ENCODE assay signal across 21 cellular contexts in genomic region chr2:228065686-228066085, GRCh38.
"Had no signal": no experiment of that assay in that cellular context is flagged by ENCODE, and none has a peak within 500 bp of the region (broad histone marks: within the 10 kb centered on the region; RNA-seq: fewer than 3 reads in every experiment).

No MANE protein-coding gene starts in this region.

- H3K4me3 ChIP-seq: left lung, prostate gland, right atrium auricular region, upper lobe of right lung had no signal

- H3K27ac Mint-ChIP-seq: activated CD4-positive, alpha-beta T cell treated with anti-CD3 and anti-CD28 coated beads for 36 hours; activated naive CD8-positive, alpha-beta T cell treated with anti-CD3 and anti-CD28 coated beads, Interleukin-2, amount 50 U/mL, for 24 hours; activated T-cell treated with anti-CD3 and anti-CD28 coated beads, Interleukin-2, amount 50 U/mL, for 72 hours; brain; mesothelial cell of epicardium; naive thymus-derived CD8-positive, alpha-beta T cell; WTC11 had no signal

- H3K9me3 Mint-ChIP-seq: activated naive CD8-positive, alpha-beta T cell treated with anti-CD3 and anti-CD28 coated beads, Interleukin-2, amount 50 U/mL, for 24 hours; mesothelial cell of epicardium; WTC11 had no signal

- DNase-seq: activated CD4-positive, alpha-beta T cell treated with anti-CD3 and anti-CD28 coated beads for 36 hours; activated CD4-positive, alpha-beta T cell treated with anti-CD3 and anti-CD28 coated beads, Interleukin-2, amount 50 U/mL, for 48 hours; activated effector memory CD4-positive, alpha-beta T cell treated with Interleukin-2 at 50 U/mL for 16 hours; activated naive CD4-positive, alpha-beta T cell treated with anti-CD3 and anti-CD28 coated beads, Interleukin-2, amount 50 U/mL, for 16 hours; activated naive CD8-positive, alpha-beta T cell treated with anti-CD3 and anti-CD28 coated beads, Interleukin-2, amount 50 U/mL, for 24 hours; activated T-cell treated with anti-CD3 and anti-CD28 coated beads, Interleukin-2, amount 50 U/mL, for 72 hours; central memory CD4-positive, alpha-beta T cell; dermis blood vessel endothelial cell; effector CD8-positive, alpha-beta T cell; hippocampal formation; kidney glomerular epithelial cell; left lung; naive thymus-derived CD8-positive, alpha-beta T cell; stimulated activated CD4-positive, alpha-beta T cell treated with anti-CD3 and anti-CD28 coated beads, Interleukin-4, amount 100 ng/mL, for 4 hours; stimulated activated naive CD8-positive, alpha-beta T cell treated with anti-CD3 and anti-CD28 coated beads, Interleukin-15, Interleukin-2, amounts not matched to agents 100 U/mL and 50 U/mL, for 24 hours; upper lobe of right lung had no signal

- H3K9me3 ChIP-seq: left lung, prostate gland, right atrium auricular region, upper lobe of right lung had no signal

- H3K36me3 ChIP-seq: left lung, prostate gland, right atrium auricular region, upper lobe of right lung had no signal

- H3K27ac ChIP-seq: left lung, prostate gland, right atrium auricular region, upper lobe of right lung had no signal

- H3K27me3 Mint-ChIP-seq: activated CD4-positive, alpha-beta T cell treated with anti-CD3 and anti-CD28 coated beads for 36 hours; brain had no signal

- H3K4me3 Mint-ChIP-seq: activated CD4-positive, alpha-beta T cell treated with anti-CD3 and anti-CD28 coated beads for 36 hours; activated naive CD8-positive, alpha-beta T cell treated with anti-CD3 and anti-CD28 coated beads, Interleukin-2, amount 50 U/mL, for 24 hours; activated T-cell treated with anti-CD3 and anti-CD28 coated beads, Interleukin-2, amount 50 U/mL, for 72 hours; brain; mesothelial cell of epicardium; naive thymus-derived CD8-positive, alpha-beta T cell; WTC11 had no signal

- H3K27me3 ChIP-seq: left lung, right atrium auricular region, upper lobe of right lung had no signal

- H3K4me1 ChIP-seq: left lung, prostate gland, right atrium auricular region, upper lobe of right lung had no signal

- H3K4me1 Mint-ChIP-seq: activated CD4-positive, alpha-beta T cell treated with anti-CD3 and anti-CD28 coated beads for 36 hours; activated naive CD8-positive, alpha-beta T cell treated with anti-CD3 and anti-CD28 coated beads, Interleukin-2, amount 50 U/mL, for 24 hours; mesothelial cell of epicardium; naive thymus-derived CD8-positive, alpha-beta T cell had no signal

- H3K36me3 Mint-ChIP-seq: brain; mesothelial cell of epicardium; naive thymus-derived CD8-positive, alpha-beta T cell; WTC11 had no signal
